7 cellular contexts compared by ENCODE assay signal in genomic region chr19:43574424-43575155, GRCh38. TPM values are rescaled to one million over a fixed set of nuclear protein-coding genes. Genes with fewer than 3 reads are reported as not detected.
DNase-seq lines count a peak whose midpoint lies in the region; ATAC-seq and TF ChIP-seq lines count a peak whose summit lies in the region.

No MANE protein-coding gene starts in this region.

- no peak for TF ChIP-seq EP300 in esophagus muscularis mucosa (IDR thresholded peaks at IDR 0.05)

- in situ Hi-C loops in HAP-1 (cut with MboI; ENCODE audit: low sequenced_read_pairs) = no loop called here

- TF ChIP-seq CTCF in esophagus muscularis mucosa (IDR thresholded peaks at IDR 0.05) (no peak), prostate gland (IDR thresholded peaks at IDR 0.05) (no peak)

- H3K4me1 ChIP-seq in HAP-1 = peaks cover 4% of the 10 kb centered on the region
- H3K4me1 ChIP-seq in SJSA1 (replicated peaks) = peaks cover 16% of the 10 kb centered on the region
- H3K4me1 ChIP-seq in esophagus muscularis mucosa = peaks cover 13 to 29% (median 25%) of the 10 kb centered on the region in 4 donors
- H3K4me1 ChIP-seq in prostate gland (replicated peaks) = no peaks in the 10 kb centered on the region

- peaks cover 4% of the 10 kb centered on the region; the same call in 1 of the 2 replicates for H3K27me3 ChIP-seq in HAP-1 (ENCODE audit: low read depth)
- no peaks in the 10 kb centered on the region for H3K27me3 ChIP-seq in SJSA1 (replicated peaks)
- no peaks in the 10 kb centered on the region for H3K27me3 ChIP-seq in esophagus muscularis mucosa
- no peaks in the 10 kb centered on the region for H3K27me3 ChIP-seq in prostate gland (replicated peaks; ENCODE audit: insufficient read depth)

- ATAC-seq in GM21717 (IDR thresholded peaks at IDR 0.05; ENCODE audit: unreplicated experiment) = no peak

- H3K36me3 ChIP-seq in HAP-1 (replicated peaks) (no peaks in the 10 kb centered on the region), SJSA1 (peaks cover 29% of the 10 kb centered on the region), esophagus muscularis mucosa (peaks cover 0 to 35% (median 5%) of the 10 kb centered on the region in 4 donors), prostate gland (no peaks in the 10 kb centered on the region)

- peak overlapping the region; percentile 79 for H3K27ac ChIP-seq in SJSA1
- H3K27ac ChIP-seq in esophagus muscularis mucosa (replicated peaks in 1 of 4) = peak overlapping the region; percentile 82 to 89 (median 87)
- H3K27ac ChIP-seq in prostate gland = peak overlapping the region; percentile 75 to 77

- intact Hi-C loops in esophagus muscularis mucosa (cut with DNase I) = loop anchor here (5.0 kb wide), 1 partner anchor 37 kb away; no protein-coding TSS in a partner anchor
- intact Hi-C loops in prostate gland (cut with DNase I) = loop anchor here (1.0 to 5.0 kb wide), 2 partner anchors 22 to 37 kb away; partner anchors contain the start of genes IRGQ and ZNF576

- WGBS in esophagus muscularis mucosa = 30% methylated on average over 12 of the region's 12 CpGs
- WGBS in prostate gland = 22% methylated on average over 12 of the region's 12 CpGs

- H3K9me3 ChIP-seq in HAP-1 (no peaks in the 10 kb centered on the region), SJSA1 (replicated peaks) (no peaks in the 10 kb centered on the region), esophagus muscularis mucosa (no peaks in the 10 kb centered on the region), prostate gland (no peaks in the 10 kb centered on the region)

- TF ChIP-seq POLR2A in esophagus muscularis mucosa (IDR thresholded peaks at IDR 0.05; ENCODE audit: low read depth) (no peak), prostate gland (IDR thresholded peaks at IDR 0.05) (no peak)

- H3K4me3 ChIP-seq in HAP-1 (peak overlapping the region; percentile 82), SJSA1 (peak overlapping the region; percentile 61), esophagus muscularis mucosa (peak overlapping the region; percentile 71 to 84 (median 78)), prostate gland (peak overlapping the region; percentile 65 to 71)

- DNase-seq in HAP-1 (ENCODE audit: low spot score in 2 of 2) (peak in 1 of 2 experiments; percentile 25), SJSA1 (ENCODE audit: low read depth in 1 of 2, low spot score in 2 of 2) (peak; percentile 48 to 80), esophagus muscularis mucosa (ENCODE audit: extremely low spot score) (no peak), prostate gland (ENCODE audit: low spot score) (no peak), mucosa of gallbladder (ENCODE audit: low spot score) (no peak), NCI-H1436 treated with DMSO at 0.1 percent for 48 hours (lab: John Stamatoyannopoulos, UW) (no peak)

RNA-seq across cellular contexts. Expression of gene XRCC1, which starts 0.7 kb away (rescaled TPM):
- 48.6 and 59.8 TPM in 2 replicates for total RNA-seq in SJSA1 (2014; rRNA removed; shearing (Covaris generic))
- total RNA-seq in esophagus muscularis mucosa (10 to 100 TPM; 21.2 to 27.2 (median 24.4) TPM), prostate gland (10 to 100 TPM; 25.8 to 52.5 TPM), mucosa of gallbladder (33.6 TPM)

RNA-seq across cellular contexts. Expression of gene PINLYP, which starts 1.0 kb away (rescaled TPM):
- total RNA-seq in SJSA1 (2014; rRNA removed; shearing (Covaris generic)) = 1.3 TPM in 1 of 2 replicates, not detected in the other
- total RNA-seq in esophagus muscularis mucosa (1 to 10 TPM; 3.3 to 6.2 (median 4.9) TPM), prostate gland (1 to 10 TPM; 4.8 to 7.8 TPM), mucosa of gallbladder (13.3 TPM)

RNA-seq across cellular contexts. Expression of gene IRGQ, which starts 21.3 kb away (rescaled TPM):
- 35.1 and 36.2 TPM in 2 replicates for total RNA-seq in SJSA1 (2014; rRNA removed; shearing (Covaris generic))
- total RNA-seq in esophagus muscularis mucosa = 10 to 100 TPM; 20.3 to 36.0 (median 28.6) TPM
- 10 to 100 TPM; 28.3 to 30.4 TPM for total RNA-seq in prostate gland
- total RNA-seq in mucosa of gallbladder = 35.7 TPM

RNA-seq across cellular contexts. Expression of gene ZNF576, which starts 21.8 kb away (rescaled TPM):
- 8.8 and 12.6 TPM in 2 replicates for total RNA-seq in SJSA1 (2014; rRNA removed; shearing (Covaris generic))
- total RNA-seq in esophagus muscularis mucosa (10 to 100 TPM in 3 of 4 donors, 1 to 10 TPM in 1; 10.0 to 18.6 (median 16.6) TPM), prostate gland (10 to 100 TPM; 25.1 to 30.6 TPM), mucosa of gallbladder (17.9 TPM)

RNA-seq across cellular contexts. Expression of gene SRRM5, which starts 37.3 kb away (rescaled TPM):
- not detected in 2 replicates for total RNA-seq in SJSA1 (2014; rRNA removed; shearing (Covaris generic))
- total RNA-seq in esophagus muscularis mucosa (under 1 TPM; 0.13 to 0.42 (median 0.25) TPM), prostate gland (under 1 TPM; 0.28 to 0.59 TPM), mucosa of gallbladder (0.52 TPM)

Comparison
In these comparisons a context has a peak if more than half of its experiments do, and no peak if none do; other contexts are left out.
1. DNase-seq: peak in SJSA1 (2 of 2); none in esophagus muscularis mucosa (single experiment), prostate gland (single experiment), mucosa of gallbladder (single experiment) and NCI-H1436 treated with DMSO at 0.1 percent for 48 hours (single experiment).
2. Peak in every context shown above with its lines, with median percentiles within 50 percentile points of each other: H3K4me3 ChIP-seq and H3K27ac ChIP-seq.